8 cellular contexts compared by ENCODE assay signal in genomic region chr2:112259509-112260294, GRCh38. TPM values are rescaled to one million over a fixed set of nuclear protein-coding genes. Genes with fewer than 3 reads are reported as not detected.
DNase-seq lines count a peak whose midpoint lies in the region; ATAC-seq, FAIRE-seq and TF ChIP-seq lines count a peak whose summit lies in the region.

No MANE protein-coding gene starts in this region.

- no peaks in the 10 kb centered on the region for H3K27me3 Mint-ChIP-seq in activated T-cell treated with anti-CD3 and anti-CD28 coated beads, Interleukin-2, amount 50 U/mL, for 72 hours (ENCODE audit: low read depth)
- no peaks in the 10 kb centered on the region for H3K27me3 Mint-ChIP-seq in neural crest cell (ENCODE audit: low read depth)
- H3K27me3 Mint-ChIP-seq in stimulated activated naive CD8-positive, alpha-beta T cell treated with anti-CD3 and anti-CD28 coated beads, Interleukin-15, amount 100 ng/mL, for 72 hours: no peaks in the 10 kb centered on the region

- FAIRE-seq in RCC 7860 (lab: Jason Lieb, UNC): no peak

- no peak overlapping the region for H3K27ac ChIP-seq in 22Rv1

- TF ChIP-seq POLR2A in GM18505 (IDR thresholded peaks at IDR 0.05; ENCODE audit: borderline replicate concordance, extremely low read depth, insufficient read depth, insufficient read length): no peak

- H3K27ac Mint-ChIP-seq in activated T-cell treated with anti-CD3 and anti-CD28 coated beads, Interleukin-2, amount 50 U/mL, for 72 hours: peak overlapping the region; percentile 78
- H3K27ac Mint-ChIP-seq in neural crest cell (ENCODE audit: unreplicated experiment): no peak overlapping the region
- H3K27ac Mint-ChIP-seq in stimulated activated naive CD8-positive, alpha-beta T cell treated with anti-CD3 and anti-CD28 coated beads, Interleukin-15, amount 100 ng/mL, for 72 hours: peak overlapping the region; percentile 71 to 93

- TF ChIP-seq CTCF in 22Rv1 (IDR thresholded peaks at IDR 0.05): peak; percentile 97
- peak; percentile 92 for TF ChIP-seq CTCF in neural crest cell (conservative IDR thresholded peaks at IDR 0.05)

- DNase-seq in HuH-7 (ENCODE audit: low spot score) (peak; percentile 59), RCC 7860 (ENCODE audit: low spot score) (peak; percentile 27), fibroblast of gingiva (ENCODE audit: low read depth) (peak; percentile 72), neural crest cell (ENCODE audit: low read depth, low spot score) (peak; percentile 79)
- DNase-seq in activated T-cell treated with anti-CD3 and anti-CD28 coated beads, Interleukin-2, amount 50 U/mL, for 72 hours: peak; percentile 83 to 84
- peak; percentile 76 to 83 for DNase-seq in stimulated activated naive CD8-positive, alpha-beta T cell treated with anti-CD3 and anti-CD28 coated beads, Interleukin-15, amount 100 ng/mL, for 72 hours

- H3K36me3 Mint-ChIP-seq in activated T-cell treated with anti-CD3 and anti-CD28 coated beads, Interleukin-2, amount 50 U/mL, for 72 hours (ENCODE audit: insufficient read depth in 2 of 2): no peaks in the 10 kb centered on the region
- H3K36me3 Mint-ChIP-seq in neural crest cell (ENCODE audit: low read depth): no peaks in the 10 kb centered on the region

- peaks cover 0 to 2% of the 10 kb centered on the region in 2 donors for H3K9me3 Mint-ChIP-seq in activated T-cell treated with anti-CD3 and anti-CD28 coated beads, Interleukin-2, amount 50 U/mL, for 72 hours
- peaks cover 5% of the 10 kb centered on the region for H3K9me3 Mint-ChIP-seq in neural crest cell
- H3K9me3 Mint-ChIP-seq in stimulated activated naive CD8-positive, alpha-beta T cell treated with anti-CD3 and anti-CD28 coated beads, Interleukin-15, amount 100 ng/mL, for 72 hours: peaks cover 0 to 6% of the 10 kb centered on the region in 2 donors

- peak overlapping the region; percentile 64 to 69 for H3K4me3 Mint-ChIP-seq in activated T-cell treated with anti-CD3 and anti-CD28 coated beads, Interleukin-2, amount 50 U/mL, for 72 hours
- H3K4me3 Mint-ChIP-seq in neural crest cell: peak overlapping the region; percentile 35
- H3K4me3 Mint-ChIP-seq in stimulated activated naive CD8-positive, alpha-beta T cell treated with anti-CD3 and anti-CD28 coated beads, Interleukin-15, amount 100 ng/mL, for 72 hours: peak overlapping the region; percentile 68 to 75

- peak; percentile 34 for ATAC-seq in GM18505 (IDR thresholded peaks at IDR 0.05; ENCODE audit: unreplicated experiment)
- peak; percentile 44 to 48 for ATAC-seq in activated T-cell treated with anti-CD3 and anti-CD28 coated beads, Interleukin-2, amount 50 U/mL, for 72 hours (replicated peaks in 1 of 2)
- peak; percentile 62 for ATAC-seq in stimulated activated naive CD8-positive, alpha-beta T cell treated with anti-CD3 and anti-CD28 coated beads, Interleukin-15, amount 100 ng/mL, for 72 hours

- H3K4me1 Mint-ChIP-seq in activated T-cell treated with anti-CD3 and anti-CD28 coated beads, Interleukin-2, amount 50 U/mL, for 72 hours (ENCODE audit: low read depth): peaks cover 23% of the 10 kb centered on the region
- peaks cover 5% of the 10 kb centered on the region for H3K4me1 Mint-ChIP-seq in neural crest cell
- peaks cover 16% of the 10 kb centered on the region for H3K4me1 Mint-ChIP-seq in stimulated activated naive CD8-positive, alpha-beta T cell treated with anti-CD3 and anti-CD28 coated beads, Interleukin-15, amount 100 ng/mL, for 72 hours

RNA-seq across cellular contexts. Expression of gene ZC3H8, which starts 4.9 kb away (rescaled TPM):
- 10 to 100 TPM; 23.6 to 31.7 TPM for total RNA-seq in activated T-cell treated with anti-CD3 and anti-CD28 coated beads, Interleukin-2, amount 50 U/mL, for 72 hours
- 18.3 and 19.4 TPM in 2 replicates for total RNA-seq in neural crest cell

RNA-seq across cellular contexts. Expression of gene ZC3H6, which starts 15.7 kb away (rescaled TPM):
- total RNA-seq in activated T-cell treated with anti-CD3 and anti-CD28 coated beads, Interleukin-2, amount 50 U/mL, for 72 hours: 10 to 100 TPM; 26.3 to 30.7 TPM
- 7.3 and 7.9 TPM in 2 replicates for total RNA-seq in neural crest cell

Comparison
In these comparisons a context has a peak if more than half of its experiments do, and no peak if none do; other contexts are left out.
1. DNase-seq: peak in every context shown above with its lines; median percentile 84 in activated T-cell treated with anti-CD3 and anti-CD28 coated beads, Interleukin-2, amount 50 U/mL, for 72 hours; 80 in stimulated activated naive CD8-positive, alpha-beta T cell treated with anti-CD3 and anti-CD28 coated beads, Interleukin-15, amount 100 ng/mL, for 72 hours; 79 in neural crest cell; 72 in fibroblast of gingiva; 59 in HuH-7; 27 in RCC 7860.